ENCODE assay signal across 11 cellular contexts in the genomic region with DNA sequence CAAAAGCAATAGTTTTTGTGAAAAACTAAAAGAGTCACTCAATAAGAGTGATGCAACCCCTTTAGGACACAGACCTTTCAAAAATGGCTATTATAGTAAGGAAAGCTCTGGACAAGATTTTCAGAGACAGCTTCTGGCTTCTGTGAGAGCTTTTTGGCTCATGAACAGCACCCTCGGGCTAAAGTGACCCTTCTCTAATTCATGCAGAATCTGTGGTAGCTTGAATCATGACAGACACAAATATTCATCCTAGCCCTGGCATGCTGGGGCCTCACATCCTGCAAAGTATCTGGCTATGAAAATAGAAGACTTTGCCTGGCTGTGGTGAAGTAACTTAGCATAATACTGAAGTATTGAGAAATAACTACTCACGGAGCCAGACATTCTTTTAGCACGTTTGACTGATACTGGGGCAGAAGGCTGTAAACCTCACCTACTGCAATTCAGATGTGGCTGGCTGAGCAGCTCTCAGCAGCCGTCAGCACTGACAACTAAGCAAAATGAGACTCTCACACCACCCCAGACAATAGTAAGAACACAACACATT.
DNase-seq lines count a peak whose midpoint lies in the region; ATAC-seq and TF ChIP-seq lines count a peak whose summit lies in the region.
"Had no signal": no experiment of that assay in that cellular context is flagged by ENCODE, and none has a peak within 500 bp of the region (broad histone marks: within the 10 kb centered on the region; RNA-seq: fewer than 3 reads in every experiment).

No MANE protein-coding gene starts in this region.

- peak; percentile 86 for DNase-seq in MG63
- peak; percentile 92 for DNase-seq in mammary epithelial cell
- DNase-seq in kidney glomerular epithelial cell (lab: John Stamatoyannopoulos, UW): peak; percentile 67
- DNase-seq in upper lobe of left lung: peak in 1 of 2 donors; percentile 26
- no peak for DNase-seq in erythroblast (lab: John Stamatoyannopoulos, UW)
- no peak for DNase-seq in activated CD8-positive, alpha-beta memory T cell treated with anti-CD3 and anti-CD28 coated beads, Interleukin-2, amount 10 ng/mL, durations not matched to agents 7 days and 5 days
- DNase-seq: activated naive CD8-positive, alpha-beta T cell treated with anti-CD3 and anti-CD28 coated beads, Interleukin-2, amount 50 U/mL, for 24 hours; SW 1271 had no signal

- WGBS in mammary epithelial cell (ENCODE audit: low coverage, missing lambda C conversion rate): 0% methylated on average over 4 of the region's 4 CpGs
- WGBS in upper lobe of left lung, 2 donors: 20 to 27% methylated on average over 4 of the region's 4 CpGs

- no peaks in the 10 kb centered on the region for H3K79me2 ChIP-seq in mammary epithelial cell (ENCODE audit: insufficient read depth, low read length)

- no peaks in the 10 kb centered on the region for H3K4me1 Mint-ChIP-seq in activated CD8-positive, alpha-beta memory T cell treated with anti-CD3 and anti-CD28 coated beads, Interleukin-2, amount 10 ng/mL, durations not matched to agents 7 days and 5 days
- H3K4me1 Mint-ChIP-seq: activated naive CD8-positive, alpha-beta T cell treated with anti-CD3 and anti-CD28 coated beads, Interleukin-2, amount 50 U/mL, for 24 hours had no signal

- no peaks in the 10 kb centered on the region for H3K27me3 Mint-ChIP-seq in activated CD8-positive, alpha-beta memory T cell treated with anti-CD3 and anti-CD28 coated beads, Interleukin-2, amount 10 ng/mL, durations not matched to agents 7 days and 5 days

- H2AFZ ChIP-seq in mammary epithelial cell (ENCODE audit: low read depth, low read length): peak overlapping the region; percentile 86

- peak overlapping the region; percentile 62 for H3K9ac ChIP-seq in mammary epithelial cell (ENCODE audit: insufficient read depth, low read length)

- in situ Hi-C loops in mammary epithelial cell (cut with MboI; ENCODE audit: low sequenced_read_pairs in 2 of 2): no loop called here

- H3K4me3 ChIP-seq in MG63 (no peak overlapping the region), mammary epithelial cell (replicated peaks in 1 of 3; ENCODE audit: insufficient read depth in 1 of 3, low read depth in 2 of 3, low read length in 3 of 3) (no peak overlapping the region), upper lobe of left lung (no peak overlapping the region)

- peak overlapping the region; percentile 65 for H3K4me2 ChIP-seq in mammary epithelial cell (ENCODE audit: insufficient read depth, low read depth, low read length)

- H3K9me3 ChIP-seq in MG63 (no peaks in the 10 kb centered on the region), mammary epithelial cell (replicated peaks; ENCODE audit: insufficient read depth, low read length) (no peaks in the 10 kb centered on the region), upper lobe of left lung (no peaks in the 10 kb centered on the region)

- no TSS peak for BruUV-seq in mammary epithelial cell (replicated peaks; lab: Mats Ljungman, UMichigan)

- H3K36me3 ChIP-seq in MG63 (no peaks in the 10 kb centered on the region), mammary epithelial cell (ENCODE audit: insufficient read depth, low read length) (no peaks in the 10 kb centered on the region), upper lobe of left lung (no peaks in the 10 kb centered on the region)

- H3K4me1 ChIP-seq in mammary epithelial cell (ENCODE audit: insufficient read depth, low read length) (peaks cover 35% of the 10 kb centered on the region), upper lobe of left lung (peaks cover 15 to 21% (median 18%) of the 10 kb centered on the region in 4 donors)

- ATAC-seq in upper lobe of left lung (ENCODE audit: low FRiP score in 2 of 2): peak; percentile 79 to 88
- no peak for ATAC-seq in HG03342 (IDR thresholded peaks at IDR 0.05; ENCODE audit: unreplicated experiment)
- ATAC-seq in GM21381 (IDR thresholded peaks at IDR 0.05; ENCODE audit: unreplicated experiment): no peak
- no peak for ATAC-seq in activated CD8-positive, alpha-beta memory T cell treated with anti-CD3 and anti-CD28 coated beads, Interleukin-2, amount 10 ng/mL, durations not matched to agents 7 days and 5 days
- ATAC-seq: activated naive CD8-positive, alpha-beta T cell treated with anti-CD3 and anti-CD28 coated beads, Interleukin-2, amount 50 U/mL, for 24 hours had no signal

- H3K9me3 Mint-ChIP-seq in activated CD8-positive, alpha-beta memory T cell treated with anti-CD3 and anti-CD28 coated beads, Interleukin-2, amount 10 ng/mL, durations not matched to agents 7 days and 5 days (ENCODE audit: low read depth): no peaks in the 10 kb centered on the region
- H3K9me3 Mint-ChIP-seq: activated naive CD8-positive, alpha-beta T cell treated with anti-CD3 and anti-CD28 coated beads, Interleukin-2, amount 50 U/mL, for 24 hours; neural crest cell had no signal

- TF ChIP-seq POLR2A in upper lobe of left lung (IDR thresholded peaks at IDR 0.05): no peak
- TF ChIP-seq POLR2A in erythroblast (IDR thresholded peaks at IDR 0.05; ENCODE audit: low read length): no peak

- intact Hi-C loops in mammary epithelial cell (cut with micrococcal nuclease): no loop called here

- TF ChIP-seq CTCF in mammary epithelial cell (conservative IDR thresholded peaks at IDR 0.05 in 1 of 2, IDR thresholded peaks at IDR 0.05 in 1 of 2; ENCODE audit: extremely low read depth in 1 of 2, insufficient read depth in 1 of 2, low read depth in 1 of 2, low read length in 2 of 2): no peak
- no peak for TF ChIP-seq CTCF in upper lobe of left lung (IDR thresholded peaks at IDR 0.05)

- peak overlapping the region; percentile 92 for H3K27ac ChIP-seq in mammary epithelial cell (ENCODE audit: insufficient read depth, low read depth, low read length)
- peak overlapping the region; percentile 42 to 75 (median 70) for H3K27ac ChIP-seq in upper lobe of left lung

- dilution Hi-C loops in mammary epithelial cell (cut with HindIII; ENCODE audit: low sequenced_read_pairs): no loop called here

- TF ChIP-seq EP300 in upper lobe of left lung (IDR thresholded peaks at IDR 0.05): no peak

- no peak overlapping the region for H3K27ac Mint-ChIP-seq in activated CD8-positive, alpha-beta memory T cell treated with anti-CD3 and anti-CD28 coated beads, Interleukin-2, amount 10 ng/mL, durations not matched to agents 7 days and 5 days
- H3K27ac Mint-ChIP-seq: activated naive CD8-positive, alpha-beta T cell treated with anti-CD3 and anti-CD28 coated beads, Interleukin-2, amount 50 U/mL, for 24 hours had no signal

- no peaks in the 10 kb centered on the region for H4K20me1 ChIP-seq in mammary epithelial cell (ENCODE audit: insufficient read depth, low read length)

- CTCF ChIA-PET in mammary epithelial cell (lab: Charles Lee; ENCODE audit: low non-redundant PET): no interaction called here
- CTCF ChIA-PET in activated CD8-positive, alpha-beta memory T cell treated with anti-CD3 and anti-CD28 coated beads, Interleukin-2, amount 10 ng/mL, durations not matched to agents 7 days and 5 days (lab: Charles Lee): no interaction called here

- no peak overlapping the region for H3K4me3 Mint-ChIP-seq in activated CD8-positive, alpha-beta memory T cell treated with anti-CD3 and anti-CD28 coated beads, Interleukin-2, amount 10 ng/mL, durations not matched to agents 7 days and 5 days
- H3K4me3 Mint-ChIP-seq: activated naive CD8-positive, alpha-beta T cell treated with anti-CD3 and anti-CD28 coated beads, Interleukin-2, amount 50 U/mL, for 24 hours; neural crest cell had no signal

- H3K27me3 ChIP-seq in MG63 (no peaks in the 10 kb centered on the region), mammary epithelial cell (ENCODE audit: insufficient read depth, low read length) (no peaks in the 10 kb centered on the region), upper lobe of left lung (no peaks in the 10 kb centered on the region)

- no peaks in the 10 kb centered on the region for H3K36me3 Mint-ChIP-seq in activated CD8-positive, alpha-beta memory T cell treated with anti-CD3 and anti-CD28 coated beads, Interleukin-2, amount 10 ng/mL, durations not matched to agents 7 days and 5 days

Comparison
In these comparisons a context has a peak if more than half of its experiments do, and no peak if none do; other contexts are left out.
1. DNase-seq: peak in MG63 (single experiment), mammary epithelial cell (single experiment) and kidney glomerular epithelial cell (single experiment); none in erythroblast (0 of 2) and activated CD8-positive, alpha-beta memory T cell treated with anti-CD3 and anti-CD28 coated beads, Interleukin-2, amount 10 ng/mL, durations not matched to agents 7 days and 5 days (single experiment).
2. ATAC-seq: peak in upper lobe of left lung (2 of 2); none in HG03342 (single experiment), GM21381 (single experiment) and activated CD8-positive, alpha-beta memory T cell treated with anti-CD3 and anti-CD28 coated beads, Interleukin-2, amount 10 ng/mL, durations not matched to agents 7 days and 5 days (single experiment).